ENCODE assay signal across 8 cellular contexts in genomic region chr7:33185786-33186185, GRCh38. TPM values are rescaled to one million over a fixed set of nuclear protein-coding genes. Genes with fewer than 3 reads are reported as not detected.
DNase-seq lines count a peak whose midpoint lies in the region; ATAC-seq lines count a peak whose summit lies in the region.

No MANE protein-coding gene starts in this region.

- peak; percentile 9 for DNase-seq in COR-L47 (lab: John Stamatoyannopoulos, UW)
- peak; percentile 26 for DNase-seq in NCI-H774 (lab: John Stamatoyannopoulos, UW)
- peak; percentile 42 for DNase-seq in cerebellum (ENCODE audit: low spot score)
- DNase-seq in lung microvascular endothelial cell (ENCODE audit: low read depth in 2 of 2): peak; percentile 47 to 74

- ATAC-seq in GM18870 (IDR thresholded peaks at IDR 0.05; ENCODE audit: unreplicated experiment) (peak; percentile 83), HG03521 (IDR thresholded peaks at IDR 0.05; ENCODE audit: unreplicated experiment) (peak; percentile 59), GM19463 (IDR thresholded peaks at IDR 0.05; ENCODE audit: unreplicated experiment) (no peak), HG02970 (IDR thresholded peaks at IDR 0.05; ENCODE audit: low FRiP score, unreplicated experiment) (no peak)

RNA-seq across cellular contexts. Expression of gene BBS9, which starts 56.4 kb away (rescaled TPM):
- 68.3 TPM for total RNA-seq in cerebellum
- total RNA-seq in lung microvascular endothelial cell: 10.0 and 13.7 TPM in 2 replicates

Comparison
In these comparisons a context has a peak if more than half of its experiments do, and no peak if none do; other contexts are left out.
1. DNase-seq: peak in every context shown above with its lines; median percentile 60 in lung microvascular endothelial cell; 42 in cerebellum; 26 in NCI-H774; 9 in COR-L47.
2. ATAC-seq: peak in GM18870 (single experiment) and HG03521 (single experiment); none in GM19463 (single experiment) and HG02970 (single experiment).